24 cellular contexts compared by ENCODE assay signal in genomic region chr11:125147280-125147679, GRCh38. TPM values are rescaled to one million over a fixed set of nuclear protein-coding genes. Genes with fewer than 3 reads are reported as not detected.
A peak's percentile ranks its signal among the peaks of the same experiment; 100 is the strongest.
DNase-seq lines count a peak whose midpoint lies in the region; ATAC-seq and TF ChIP-seq lines count a peak whose summit lies in the region.
"Had no signal": no experiment of that assay in that cellular context is flagged by ENCODE, and none has a peak within 500 bp of the region (broad histone marks: within the 10 kb centered on the region; RNA-seq: fewer than 3 reads in every experiment).

No MANE protein-coding gene starts in this region.

- no peaks in the 10 kb centered on the region for H3K79me1 ChIP-seq in neuronal stem cell (ENCODE audit: low read depth, low read length)

- H3K27me3 ChIP-seq in right cardiac atrium (ENCODE audit: control insufficient read depth, insufficient read depth) (no peaks in the 10 kb centered on the region), neuronal stem cell (ENCODE audit: control insufficient read depth in 3 of 3, insufficient read depth in 3 of 3, low read depth in 1 of 3, low read length in 3 of 3) (no peaks in the 10 kb centered on the region), gastrocnemius medialis (no peaks in the 10 kb centered on the region)
- H3K27me3 ChIP-seq: BLaER1 treated with 17β-estradiol and CSF1 and Interleukin-3, amounts not matched to agents 10 nM and 100 nM had no signal

- no peak overlapping the region for H3K4me2 ChIP-seq in neuronal stem cell (ENCODE audit: insufficient read depth, low read length, poor library complexity, severe bottlenecking)
- H3K4me2 ChIP-seq: A549; BLaER1 treated with 17β-estradiol and CSF1 and Interleukin-3, amounts not matched to agents 10 nM and 100 nM had no signal

- H3K4me3 ChIP-seq in right cardiac atrium (ENCODE audit: low read length) (no peak overlapping the region), coronary artery (no peak overlapping the region), neuronal stem cell (ENCODE audit: low read length in 2 of 2) (no peak overlapping the region), gastrocnemius medialis (no peak overlapping the region)
- H3K4me3 ChIP-seq: A549; BLaER1 treated with 17β-estradiol and CSF1 and Interleukin-3, amounts not matched to agents 10 nM and 100 nM; GM12878 had no signal

- H3K4ac ChIP-seq in neuronal stem cell (ENCODE audit: low read length), result no peak overlapping the region

- 78% methylated on average over 6 of the region's 6 CpGs for WGBS in right cardiac atrium
- WGBS in neuronal stem cell (ENCODE audit: extremely low coverage in 2 of 2, insufficient read length in 2 of 2, insufficient replicate concordance in 1 of 2), 2 donors, result no CpG with 5 or more reads among the region's 6 CpGs

- H2AFZ ChIP-seq in neuronal stem cell (ENCODE audit: low read length), result no peak overlapping the region

- DNase-seq in left ventricle myocardium superior (no peak), right cardiac atrium (no peak), coronary artery (ENCODE audit: low spot score) (peak; percentile 31), neuronal stem cell (ENCODE audit: low spot score) (no peak), gastrocnemius medialis (no peak), sciatic nerve (ENCODE audit: low spot score) (no peak), MV-4-11 (lab: John Stamatoyannopoulos, UW) (no peak)
- DNase-seq: 8988T; ACHN; AML-193; BE2C; CD4-positive, alpha-beta T cell; CD8-positive, alpha-beta memory T cell; DMS 273 treated with DMSO at 0.1 percent for 48 hours; DMS79; EL; GDM1; H7; HCEC 1CT had no signal

- no peak for TF ChIP-seq POLR2A in gastrocnemius medialis (IDR thresholded peaks at IDR 0.05)

- no peak overlapping the region for H2BK120ac ChIP-seq in neuronal stem cell (ENCODE audit: low read depth, low read length)

- H2BK12ac ChIP-seq in neuronal stem cell (ENCODE audit: low read length), result no peak overlapping the region

- H2AK5ac ChIP-seq in neuronal stem cell (ENCODE audit: low read depth, low read length), result no peak overlapping the region

- H3K27ac ChIP-seq in right cardiac atrium (ENCODE audit: low read length), result no peak overlapping the region
- H3K27ac ChIP-seq in coronary artery, result no peak overlapping the region
- H3K27ac ChIP-seq in neuronal stem cell (replicated peaks; ENCODE audit: low read length), result no peak overlapping the region
- no peak overlapping the region for H3K27ac ChIP-seq in gastrocnemius medialis
- H3K27ac ChIP-seq: A549; BLaER1 treated with 17β-estradiol and CSF1 and Interleukin-3, amounts not matched to agents 10 nM and 100 nM had no signal

- no peak overlapping the region for H3K9ac ChIP-seq in neuronal stem cell (ENCODE audit: low read depth, low read length, poor library complexity)
- H3K9ac ChIP-seq: BLaER1 treated with 17β-estradiol and CSF1 and Interleukin-3, amounts not matched to agents 10 nM and 100 nM had no signal

- H3K14ac ChIP-seq in neuronal stem cell (ENCODE audit: low read length), result no peak overlapping the region

- ATAC-seq in left ventricle myocardium superior (peak; percentile 83), right cardiac atrium (no peak), gastrocnemius medialis (peak; percentile 45 to 81), GM18858 (IDR thresholded peaks at IDR 0.05; ENCODE audit: unreplicated experiment) (no peak), sciatic nerve (no peak)
- ATAC-seq: A549, GM12878 had no signal

- peak overlapping the region; percentile 3 for H3K18ac ChIP-seq in neuronal stem cell (ENCODE audit: low read length)

- in situ Hi-C loops in gastrocnemius medialis (cut with MboI; ENCODE audit: low sequenced_read_pairs in 4 of 4), result loop anchor here in 3 of 4 donors (10.0 to 25.0 kb wide), 2 partner anchors 182 to 185 kb away; partner anchors contain the start of gene CCDC15 (in 1 of the 3)

- no peak overlapping the region for H4K8ac ChIP-seq in neuronal stem cell (ENCODE audit: low read depth, low read length)

- no peaks in the 10 kb centered on the region for H3K4me1 ChIP-seq in right cardiac atrium (ENCODE audit: control insufficient read depth, insufficient read depth, low read length)
- H3K4me1 ChIP-seq in neuronal stem cell (ENCODE audit: control insufficient read depth in 2 of 2, insufficient read depth in 1 of 2, low read depth in 1 of 2, low read length in 2 of 2), result peaks cover 0 to 2% of the 10 kb centered on the region in 2 donors
- H3K4me1 ChIP-seq in gastrocnemius medialis, result peaks cover 14 to 17% of the 10 kb centered on the region in 2 donors
- H3K4me1 ChIP-seq: A549; BE2C; BLaER1 treated with 17β-estradiol and CSF1 and Interleukin-3, amounts not matched to agents 10 nM and 100 nM had no signal

- intact Hi-C loops in left ventricle myocardium superior (cut with micrococcal nuclease), result no loop called here
- intact Hi-C loops in right cardiac atrium (cut with DNase I), result loop anchor here in 2 of 4 donors (10.0 kb wide), 2 partner anchors 52 to 258 kb away; no protein-coding TSS in a partner anchor
- intact Hi-C loops in gastrocnemius medialis (cut with DNase I; ENCODE audit: low total_unique reads), result no loop called here
- intact Hi-C loops in sciatic nerve (cut with DNase I), result no loop called here

- peak overlapping the region; percentile 10 for H2BK5ac ChIP-seq in neuronal stem cell (ENCODE audit: low read length)

- H3K36me3 ChIP-seq in neuronal stem cell (replicated peaks in 1 of 2; ENCODE audit: control insufficient read depth in 2 of 2, insufficient read depth in 2 of 2, low read length in 2 of 2), result no peaks in the 10 kb centered on the region
- H3K36me3 ChIP-seq in gastrocnemius medialis, result no peaks in the 10 kb centered on the region
- H3K36me3 ChIP-seq: BE2C; BLaER1 treated with 17β-estradiol and CSF1 and Interleukin-3, amounts not matched to agents 10 nM and 100 nM had no signal

- H3K9me3 ChIP-seq in right cardiac atrium (ENCODE audit: control insufficient read depth, low read length) (no peaks in the 10 kb centered on the region), neuronal stem cell (replicated peaks in 1 of 2; ENCODE audit: control insufficient read depth in 2 of 2, insufficient read depth in 1 of 2, low read depth in 1 of 2, low read length in 2 of 2) (no peaks in the 10 kb centered on the region), gastrocnemius medialis (no peaks in the 10 kb centered on the region)
- H3K9me3 ChIP-seq: A549; BE2C; BLaER1 treated with 17β-estradiol and CSF1 and Interleukin-3, amounts not matched to agents 10 nM and 100 nM had no signal

- TF ChIP-seq CTCF in coronary artery (IDR thresholded peaks at IDR 0.05) (no peak), gastrocnemius medialis (IDR thresholded peaks at IDR 0.05 in 4 of 5, conservative IDR thresholded peaks at IDR 0.05 in 1 of 5) (no peak)

- H4K91ac ChIP-seq in neuronal stem cell (ENCODE audit: low read depth, low read length, poor library complexity), result no peak overlapping the region

- H2BK15ac ChIP-seq in neuronal stem cell (ENCODE audit: low read length), result no peak overlapping the region

- H3K23ac ChIP-seq in neuronal stem cell (ENCODE audit: low read depth, low read length, poor library complexity), result no peak overlapping the region

RNA-seq across cellular contexts. Expression of gene PKNOX2, which starts 17.3 kb away (rescaled TPM):
- 7.6 TPM for total RNA-seq in left ventricle myocardium superior
- total RNA-seq in right cardiac atrium, result 10 to 100 TPM; 12.5 to 20.2 (median 18.8) TPM
- 8.1 TPM for polyA plus RNA-seq in right cardiac atrium
- polyA plus RNA-seq in neuronal stem cell (2013, experiment 1 of 2), result 20.5 TPM
- polyA plus RNA-seq in neuronal stem cell (2013, experiment 2 of 2), result 20.4 TPM
- 10 to 100 TPM in 1 of 4 donors, 1 to 10 TPM in 3; 3.7 to 11.7 (median 6.0) TPM for total RNA-seq in gastrocnemius medialis
- total RNA-seq in sciatic nerve, result 17.3 TPM
- total RNA-seq: CD4-positive, alpha-beta T cell; CD8-positive, alpha-beta memory T cell; GM12878 had no signal
- polyA plus RNA-seq: A549; CD14-positive monocyte; CD8-positive, alpha-beta memory T cell; GM12878 had no signal

RNA-seq across cellular contexts. Expression of gene TMEM218, which starts 35.9 kb away (rescaled TPM):
- total RNA-seq in left ventricle myocardium superior (7.9 TPM), right cardiac atrium (10 to 100 TPM; 11.1 to 13.2 (median 11.7) TPM), gastrocnemius medialis (10 to 100 TPM in 1 of 4 donors, 1 to 10 TPM in 3; 6.3 to 11.2 (median 9.4) TPM), sciatic nerve (15.2 TPM)
- 14.1 TPM for polyA plus RNA-seq in right cardiac atrium
- polyA plus RNA-seq in neuronal stem cell (2013, experiment 1 of 2), result 25.3 TPM
- polyA plus RNA-seq in neuronal stem cell (2013, experiment 2 of 2), result 23.3 TPM

Comparison
In these comparisons a context has a peak if more than half of its experiments do, and no peak if none do; other contexts are left out.
1. ATAC-seq: peak in left ventricle myocardium superior (single experiment) and gastrocnemius medialis (2 of 2); none in right cardiac atrium (0 of 2), GM18858 (single experiment) and sciatic nerve (single experiment).